25 cellular contexts compared by ENCODE assay signal in the genomic region with DNA sequence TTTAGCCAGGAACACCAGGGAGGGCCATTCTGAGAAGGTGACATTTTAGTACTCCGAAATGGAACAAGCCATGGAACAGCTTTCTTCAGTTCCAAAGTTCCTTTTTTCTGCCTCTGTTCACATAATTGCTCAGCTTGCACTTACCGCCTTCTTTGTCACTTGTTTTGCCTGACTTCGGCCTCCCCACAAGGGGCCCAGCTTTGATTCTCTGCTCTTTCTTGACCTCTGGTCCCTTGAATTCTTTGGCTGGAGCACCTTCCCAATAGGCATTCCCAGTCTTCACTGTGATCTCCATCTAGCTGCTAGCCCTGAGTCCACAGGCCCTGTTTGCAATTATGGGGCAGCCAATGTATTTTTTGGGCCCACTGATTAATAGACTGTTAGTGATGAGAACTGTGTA. TPM values are rescaled to one million over a fixed set of nuclear protein-coding genes. Genes with fewer than 3 reads are reported as not detected.
"Had no signal": no experiment of that assay in that cellular context is flagged by ENCODE, and none has a peak within 500 bp of the region (broad histone marks: within the 10 kb centered on the region; RNA-seq: fewer than 3 reads in every experiment).

No MANE protein-coding gene starts in this region.

- H3K9me3 ChIP-seq: colonic mucosa, esophagus squamous epithelium, gastrocnemius medialis, heart right ventricle, left lung had no signal

- H3K4me3 ChIP-seq: colonic mucosa, esophagus squamous epithelium, gastrocnemius medialis, heart right ventricle, left lung, lung had no signal

- ATAC-seq: effector memory CD8-positive, alpha-beta T cell; gastrocnemius medialis; heart right ventricle; left cardiac atrium; left lung; left ventricle myocardium superior had no signal

- H3K27ac Mint-ChIP-seq: dendritic cell treated with granulocyte-macrophage colony-stimulating factor and Interleukin-4, amounts not matched to agents 40 ng/mL and 50 ng/mL, for 4 days; effector memory CD8-positive, alpha-beta T cell; memory B cell had no signal

- H3K9me3 Mint-ChIP-seq: dendritic cell treated with granulocyte-macrophage colony-stimulating factor and Interleukin-4, amounts not matched to agents 40 ng/mL and 50 ng/mL, for 4 days; effector memory CD8-positive, alpha-beta T cell had no signal

- H3K36me3 ChIP-seq: colonic mucosa, esophagus squamous epithelium, gastrocnemius medialis, heart right ventricle, left lung had no signal

- H3K27me3 ChIP-seq: colonic mucosa, gastrocnemius medialis, heart right ventricle, left lung had no signal

- H3K4me1 Mint-ChIP-seq: memory B cell had no signal

- H3K4me3 Mint-ChIP-seq: dendritic cell treated with granulocyte-macrophage colony-stimulating factor and Interleukin-4, amounts not matched to agents 40 ng/mL and 50 ng/mL, for 4 days; effector memory CD8-positive, alpha-beta T cell; memory B cell had no signal

- H3K36me3 Mint-ChIP-seq: memory B cell had no signal

- H3K27ac ChIP-seq: colonic mucosa, esophagus squamous epithelium, gastrocnemius medialis, heart right ventricle, left lung had no signal

- DNase-seq: colonic mucosa; cortex of kidney; effector CD8-positive, alpha-beta T cell; effector memory CD8-positive, alpha-beta T cell; esophagus squamous epithelium; foreskin fibroblast; foreskin melanocyte; gastrocnemius medialis; glutamatergic neuron; head of caudate nucleus; heart right ventricle; hippocampal formation; left cardiac atrium; left lung; left ventricle myocardium superior; mammary epithelial cell; mesendoderm; midbrain had no signal

- H3K4me1 ChIP-seq: colonic mucosa, esophagus squamous epithelium, heart right ventricle, left lung had no signal

RNA-seq across cellular contexts. Expression of gene SLC7A14, which starts 51.4 kb away (rescaled TPM):
- total RNA-seq: heart right ventricle, kidney epithelial cell, left lung, left ventricle myocardium superior, lower leg skin had no signal
- polyA plus RNA-seq: esophagus, keratinocyte, mammary epithelial cell had no signal
